In the genomic region with DNA sequence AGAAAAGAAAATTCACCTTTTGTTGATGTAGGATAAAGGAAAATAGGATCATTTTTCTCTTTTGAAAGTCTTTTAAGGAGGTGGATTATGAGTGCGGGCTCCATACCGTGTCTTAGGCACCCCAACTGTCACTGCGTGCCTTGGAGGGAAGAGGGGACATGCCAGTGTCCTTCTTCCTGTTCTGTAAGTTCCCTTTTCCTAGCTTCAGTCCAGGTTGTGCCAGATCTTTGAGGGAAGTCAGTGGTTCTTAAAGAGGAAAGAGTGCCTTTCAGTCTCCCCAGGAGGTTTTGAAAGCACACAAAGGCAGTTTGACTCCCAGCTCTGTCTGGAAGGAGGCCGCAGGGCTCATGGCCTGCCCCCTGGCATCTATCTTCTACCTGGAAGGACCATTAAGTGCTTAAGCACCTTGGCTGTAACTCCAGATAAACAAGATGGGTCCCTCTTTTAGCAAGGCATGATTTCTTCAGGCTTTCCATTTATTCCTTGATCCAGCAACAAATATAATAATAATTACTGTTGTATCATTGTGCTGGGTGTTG, we compare ENCODE assay signal across 1 cellular context.
TF ChIP-seq lines count a peak whose summit lies in the region.

No MANE protein-coding gene starts in this region.

TF ChIP-seq in HepG2, 621 proteins besides CTCF, POLR2A, EP300 and RAD21:
- TF ChIP-seq RBM22 (optimal IDR thresholded peaks at IDR 0.05; ENCODE audit: low read length) (no peak), ZFP82 (CRISPR knock-in tag; IDR thresholded peaks at IDR 0.05; ENCODE audit: borderline replicate concordance) (no peak), RFXAP (CRISPR knock-in tag; IDR thresholded peaks at IDR 0.05; ENCODE audit: borderline replicate concordance) (no peak), TAF1 (CRISPR knock-in tag; IDR thresholded peaks at IDR 0.05) (no peak), PITX1 (CRISPR knock-in tag; IDR thresholded peaks at IDR 0.05) (no peak), HNRNPK (IDR thresholded peaks at IDR 0.05; ENCODE audit: low read depth, low read length, poor library complexity, severe bottlenecking) (no peak), SAP130 (CRISPR knock-in tag; IDR thresholded peaks at IDR 0.05; ENCODE audit: low read depth) (no peak), ZNF274 (CRISPR knock-in tag; IDR thresholded peaks at IDR 0.05) (no peak), RFX3 (CRISPR knock-in tag; IDR thresholded peaks at IDR 0.05) (no peak), ZFY (CRISPR knock-in tag; IDR thresholded peaks at IDR 0.05) (no peak), ZMYM2 (CRISPR knock-in tag; IDR thresholded peaks at IDR 0.05) (no peak), ELF4 (CRISPR knock-in tag; IDR thresholded peaks at IDR 0.05; ENCODE audit: borderline replicate concordance) (no peak), NR2C2 (CRISPR knock-in tag; IDR thresholded peaks at IDR 0.05; ENCODE audit: borderline replicate concordance) (no peak)
- TF ChIP-seq, protein P1, sequence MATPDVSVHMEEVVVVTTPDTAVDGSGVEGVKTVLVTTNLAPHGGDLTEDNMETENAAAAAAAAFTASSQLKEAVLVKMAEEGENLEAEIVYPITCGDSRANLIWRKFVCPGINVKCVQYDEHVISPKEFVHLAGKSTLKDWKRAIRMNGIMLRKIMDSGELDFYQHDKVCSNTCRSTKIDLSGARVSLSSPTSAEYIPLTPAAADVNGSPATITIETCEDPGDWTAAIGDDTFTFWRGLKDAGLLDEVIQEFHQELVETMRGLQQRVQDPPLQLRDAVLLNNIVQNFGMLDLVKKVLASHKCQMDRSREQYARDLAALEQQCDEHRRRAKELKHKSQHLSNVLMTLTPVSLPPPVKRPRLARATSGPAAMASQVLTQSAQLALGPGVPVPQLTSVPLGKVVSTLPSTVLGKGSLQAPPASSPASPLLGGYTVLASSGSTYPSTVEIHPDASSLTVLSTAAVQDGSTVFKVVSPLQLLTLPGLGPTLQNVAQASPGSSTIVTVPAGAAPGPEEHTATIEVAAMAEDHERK (CRISPR knock-in tag; IDR thresholded peaks at IDR 0.05; ENCODE audit: low read depth) = no peak
- TF ChIP-seq, protein P2, sequence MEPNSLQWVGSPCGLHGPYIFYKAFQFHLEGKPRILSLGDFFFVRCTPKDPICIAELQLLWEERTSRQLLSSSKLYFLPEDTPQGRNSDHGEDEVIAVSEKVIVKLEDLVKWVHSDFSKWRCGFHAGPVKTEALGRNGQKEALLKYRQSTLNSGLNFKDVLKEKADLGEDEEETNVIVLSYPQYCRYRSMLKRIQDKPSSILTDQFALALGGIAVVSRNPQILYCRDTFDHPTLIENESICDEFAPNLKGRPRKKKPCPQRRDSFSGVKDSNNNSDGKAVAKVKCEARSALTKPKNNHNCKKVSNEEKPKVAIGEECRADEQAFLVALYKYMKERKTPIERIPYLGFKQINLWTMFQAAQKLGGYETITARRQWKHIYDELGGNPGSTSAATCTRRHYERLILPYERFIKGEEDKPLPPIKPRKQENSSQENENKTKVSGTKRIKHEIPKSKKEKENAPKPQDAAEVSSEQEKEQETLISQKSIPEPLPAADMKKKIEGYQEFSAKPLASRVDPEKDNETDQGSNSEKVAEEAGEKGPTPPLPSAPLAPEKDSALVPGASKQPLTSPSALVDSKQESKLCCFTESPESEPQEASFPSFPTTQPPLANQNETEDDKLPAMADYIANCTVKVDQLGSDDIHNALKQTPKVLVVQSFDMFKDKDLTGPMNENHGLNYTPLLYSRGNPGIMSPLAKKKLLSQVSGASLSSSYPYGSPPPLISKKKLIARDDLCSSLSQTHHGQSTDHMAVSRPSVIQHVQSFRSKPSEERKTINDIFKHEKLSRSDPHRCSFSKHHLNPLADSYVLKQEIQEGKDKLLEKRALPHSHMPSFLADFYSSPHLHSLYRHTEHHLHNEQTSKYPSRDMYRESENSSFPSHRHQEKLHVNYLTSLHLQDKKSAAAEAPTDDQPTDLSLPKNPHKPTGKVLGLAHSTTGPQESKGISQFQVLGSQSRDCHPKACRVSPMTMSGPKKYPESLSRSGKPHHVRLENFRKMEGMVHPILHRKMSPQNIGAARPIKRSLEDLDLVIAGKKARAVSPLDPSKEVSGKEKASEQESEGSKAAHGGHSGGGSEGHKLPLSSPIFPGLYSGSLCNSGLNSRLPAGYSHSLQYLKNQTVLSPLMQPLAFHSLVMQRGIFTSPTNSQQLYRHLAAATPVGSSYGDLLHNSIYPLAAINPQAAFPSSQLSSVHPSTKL (CRISPR knock-in tag; IDR thresholded peaks at IDR 0.05) = no peak
- TF ChIP-seq, protein P3, sequence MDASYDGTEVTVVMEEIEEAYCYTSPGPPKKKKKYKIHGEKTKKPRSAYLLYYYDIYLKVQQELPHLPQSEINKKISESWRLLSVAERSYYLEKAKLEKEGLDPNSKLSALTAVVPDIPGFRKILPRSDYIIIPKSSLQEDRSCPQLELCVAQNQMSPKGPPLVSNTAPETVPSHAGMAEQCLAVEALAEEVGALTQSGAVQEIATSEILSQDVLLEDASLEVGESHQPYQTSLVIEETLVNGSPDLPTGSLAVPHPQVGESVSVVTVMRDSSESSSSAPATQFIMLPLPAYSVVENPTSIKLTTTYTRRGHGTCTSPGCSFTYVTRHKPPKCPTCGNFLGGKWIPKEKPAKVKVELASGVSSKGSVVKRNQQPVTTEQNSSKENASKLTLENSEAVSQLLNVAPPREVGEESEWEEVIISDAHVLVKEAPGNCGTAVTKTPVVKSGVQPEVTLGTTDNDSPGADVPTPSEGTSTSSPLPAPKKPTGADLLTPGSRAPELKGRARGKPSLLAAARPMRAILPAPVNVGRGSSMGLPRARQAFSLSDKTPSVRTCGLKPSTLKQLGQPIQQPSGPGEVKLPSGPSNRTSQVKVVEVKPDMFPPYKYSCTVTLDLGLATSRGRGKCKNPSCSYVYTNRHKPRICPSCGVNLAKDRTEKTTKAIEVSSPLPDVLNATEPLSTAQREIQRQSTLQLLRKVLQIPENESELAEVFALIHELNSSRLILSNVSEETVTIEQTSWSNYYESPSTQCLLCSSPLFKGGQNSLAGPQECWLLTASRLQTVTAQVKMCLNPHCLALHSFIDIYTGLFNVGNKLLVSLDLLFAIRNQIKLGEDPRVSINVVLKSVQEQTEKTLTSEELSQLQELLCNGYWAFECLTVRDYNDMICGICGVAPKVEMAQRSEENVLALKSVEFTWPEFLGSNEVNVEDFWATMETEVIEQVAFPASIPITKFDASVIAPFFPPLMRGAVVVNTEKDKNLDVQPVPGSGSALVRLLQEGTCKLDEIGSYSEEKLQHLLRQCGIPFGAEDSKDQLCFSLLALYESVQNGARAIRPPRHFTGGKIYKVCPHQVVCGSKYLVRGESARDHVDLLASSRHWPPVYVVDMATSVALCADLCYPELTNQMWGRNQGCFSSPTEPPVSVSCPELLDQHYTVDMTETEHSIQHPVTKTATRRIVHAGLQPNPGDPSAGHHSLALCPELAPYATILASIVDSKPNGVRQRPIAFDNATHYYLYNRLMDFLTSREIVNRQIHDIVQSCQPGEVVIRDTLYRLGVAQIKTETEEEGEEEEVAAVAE (CRISPR knock-in tag; IDR thresholded peaks at IDR 0.05; ENCODE audit: borderline replicate concordance) = no peak
- TF ChIP-seq, protein P4, sequence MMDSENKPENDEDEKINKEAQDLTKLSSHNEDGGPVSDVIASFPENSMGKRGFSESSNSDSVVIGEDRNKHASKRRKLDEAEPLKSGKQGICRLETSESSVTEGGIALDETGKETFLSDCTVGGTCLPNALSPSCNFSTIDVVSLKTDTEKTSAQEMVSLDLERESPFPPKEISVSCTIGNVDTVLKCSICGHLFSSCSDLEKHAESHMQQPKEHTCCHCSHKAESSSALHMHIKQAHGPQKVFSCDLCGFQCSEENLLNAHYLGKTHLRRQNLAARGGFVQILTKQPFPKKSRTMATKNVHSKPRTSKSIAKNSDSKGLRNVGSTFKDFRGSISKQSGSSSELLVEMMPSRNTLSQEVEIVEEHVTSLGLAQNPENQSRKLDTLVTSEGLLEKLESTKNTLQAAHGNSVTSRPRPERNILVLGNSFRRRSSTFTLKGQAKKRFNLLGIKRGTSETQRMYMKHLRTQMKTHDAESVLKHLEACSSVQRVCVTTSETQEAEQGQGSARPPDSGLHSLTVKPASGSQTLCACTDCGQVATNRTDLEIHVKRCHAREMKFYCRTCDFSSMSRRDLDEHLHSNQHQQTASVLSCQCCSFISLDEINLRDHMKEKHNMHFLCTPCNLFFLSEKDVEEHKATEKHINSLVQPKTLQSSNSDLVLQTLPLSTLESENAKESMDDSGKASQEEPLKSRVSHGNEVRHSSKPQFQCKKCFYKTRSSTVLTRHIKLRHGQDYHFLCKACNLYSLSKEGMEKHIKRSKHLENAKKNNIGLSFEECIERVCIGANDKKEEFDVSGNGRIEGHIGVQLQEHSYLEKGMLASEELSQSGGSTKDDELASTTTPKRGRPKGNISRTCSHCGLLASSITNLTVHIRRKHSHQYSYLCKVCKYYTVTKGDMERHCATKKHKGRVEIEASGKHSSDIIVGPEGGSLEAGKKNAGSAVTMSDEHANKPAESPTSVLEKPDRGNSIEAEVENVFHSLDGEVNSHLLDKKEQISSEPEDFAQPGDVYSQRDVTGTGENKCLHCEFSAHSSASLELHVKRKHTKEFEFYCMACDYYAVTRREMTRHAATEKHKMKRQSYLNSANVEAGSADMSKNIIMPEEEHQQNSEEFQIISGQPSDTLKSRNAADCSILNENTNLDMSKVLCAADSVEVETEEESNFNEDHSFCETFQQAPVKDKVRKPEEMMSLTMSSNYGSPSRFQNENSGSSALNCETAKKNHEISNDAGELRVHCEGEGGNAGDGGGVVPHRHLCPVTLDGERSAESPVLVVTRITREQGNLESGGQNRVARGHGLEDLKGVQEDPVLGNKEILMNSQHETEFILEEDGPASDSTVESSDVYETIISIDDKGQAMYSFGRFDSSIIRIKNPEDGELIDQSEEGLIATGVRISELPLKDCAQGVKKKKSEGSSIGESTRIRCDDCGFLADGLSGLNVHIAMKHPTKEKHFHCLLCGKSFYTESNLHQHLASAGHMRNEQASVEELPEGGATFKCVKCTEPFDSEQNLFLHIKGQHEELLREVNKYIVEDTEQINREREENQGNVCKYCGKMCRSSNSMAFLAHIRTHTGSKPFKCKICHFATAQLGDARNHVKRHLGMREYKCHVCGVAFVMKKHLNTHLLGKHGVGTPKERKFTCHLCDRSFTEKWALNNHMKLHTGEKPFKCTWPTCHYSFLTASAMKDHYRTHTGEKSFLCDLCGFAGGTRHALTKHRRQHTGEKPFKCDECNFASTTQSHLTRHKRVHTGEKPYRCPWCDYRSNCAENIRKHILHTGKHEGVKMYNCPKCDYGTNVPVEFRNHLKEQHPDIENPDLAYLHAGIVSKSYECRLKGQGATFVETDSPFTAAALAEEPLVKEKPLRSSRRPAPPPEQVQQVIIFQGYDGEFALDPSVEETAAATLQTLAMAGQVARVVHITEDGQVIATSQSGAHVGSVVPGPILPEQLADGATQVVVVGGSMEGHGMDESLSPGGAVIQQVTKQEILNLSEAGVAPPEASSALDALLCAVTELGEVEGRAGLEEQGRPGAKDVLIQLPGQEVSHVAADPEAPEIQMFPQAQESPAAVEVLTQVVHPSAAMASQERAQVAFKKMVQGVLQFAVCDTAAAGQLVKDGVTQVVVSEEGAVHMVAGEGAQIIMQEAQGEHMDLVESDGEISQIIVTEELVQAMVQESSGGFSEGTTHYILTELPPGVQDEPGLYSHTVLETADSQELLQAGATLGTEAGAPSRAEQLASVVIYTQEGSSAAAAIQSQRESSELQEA (CRISPR knock-in tag; IDR thresholded peaks at IDR 0.05; ENCODE audit: not compliant biosample characterization) = no peak
- TF ChIP-seq, protein P5, sequence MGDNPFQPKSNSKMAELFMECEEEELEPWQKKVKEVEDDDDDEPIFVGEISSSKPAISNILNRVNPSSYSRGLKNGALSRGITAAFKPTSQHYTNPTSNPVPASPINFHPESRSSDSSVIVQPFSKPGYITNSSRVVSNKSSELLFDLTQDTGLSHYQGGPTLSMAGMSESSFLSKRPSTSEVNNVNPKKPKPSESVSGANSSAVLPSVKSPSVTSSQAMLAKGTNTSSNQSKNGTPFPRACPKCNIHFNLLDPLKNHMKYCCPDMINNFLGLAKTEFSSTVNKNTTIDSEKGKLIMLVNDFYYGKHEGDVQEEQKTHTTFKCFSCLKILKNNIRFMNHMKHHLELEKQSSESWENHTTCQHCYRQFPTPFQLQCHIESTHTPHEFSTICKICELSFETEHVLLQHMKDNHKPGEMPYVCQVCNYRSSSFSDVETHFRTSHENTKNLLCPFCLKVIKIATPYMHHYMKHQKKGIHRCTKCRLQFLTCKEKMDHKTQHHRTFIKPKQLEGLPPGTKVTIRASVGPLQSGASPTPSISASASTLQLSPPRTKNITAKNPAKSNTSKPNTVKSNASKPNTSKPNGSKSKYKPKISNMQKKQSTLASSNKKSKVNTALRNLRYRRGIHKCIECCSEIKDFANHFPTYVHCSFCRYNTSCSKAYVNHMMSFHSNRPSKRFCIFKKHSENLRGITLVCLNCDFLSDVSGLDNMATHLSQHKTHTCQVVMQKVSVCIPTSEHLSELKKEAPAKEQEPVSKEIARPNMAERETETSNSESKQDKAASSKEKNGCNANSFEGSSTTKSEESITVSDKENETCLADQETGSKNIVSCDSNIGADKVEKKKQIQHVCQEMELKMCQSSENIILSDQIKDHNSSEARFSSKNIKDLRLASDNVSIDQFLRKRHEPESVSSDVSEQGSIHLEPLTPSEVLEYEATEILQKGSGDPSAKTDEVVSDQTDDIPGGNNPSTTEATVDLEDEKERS (CRISPR knock-in tag; IDR thresholded peaks at IDR 0.05) = no peak
- TF ChIP-seq, protein P6, sequence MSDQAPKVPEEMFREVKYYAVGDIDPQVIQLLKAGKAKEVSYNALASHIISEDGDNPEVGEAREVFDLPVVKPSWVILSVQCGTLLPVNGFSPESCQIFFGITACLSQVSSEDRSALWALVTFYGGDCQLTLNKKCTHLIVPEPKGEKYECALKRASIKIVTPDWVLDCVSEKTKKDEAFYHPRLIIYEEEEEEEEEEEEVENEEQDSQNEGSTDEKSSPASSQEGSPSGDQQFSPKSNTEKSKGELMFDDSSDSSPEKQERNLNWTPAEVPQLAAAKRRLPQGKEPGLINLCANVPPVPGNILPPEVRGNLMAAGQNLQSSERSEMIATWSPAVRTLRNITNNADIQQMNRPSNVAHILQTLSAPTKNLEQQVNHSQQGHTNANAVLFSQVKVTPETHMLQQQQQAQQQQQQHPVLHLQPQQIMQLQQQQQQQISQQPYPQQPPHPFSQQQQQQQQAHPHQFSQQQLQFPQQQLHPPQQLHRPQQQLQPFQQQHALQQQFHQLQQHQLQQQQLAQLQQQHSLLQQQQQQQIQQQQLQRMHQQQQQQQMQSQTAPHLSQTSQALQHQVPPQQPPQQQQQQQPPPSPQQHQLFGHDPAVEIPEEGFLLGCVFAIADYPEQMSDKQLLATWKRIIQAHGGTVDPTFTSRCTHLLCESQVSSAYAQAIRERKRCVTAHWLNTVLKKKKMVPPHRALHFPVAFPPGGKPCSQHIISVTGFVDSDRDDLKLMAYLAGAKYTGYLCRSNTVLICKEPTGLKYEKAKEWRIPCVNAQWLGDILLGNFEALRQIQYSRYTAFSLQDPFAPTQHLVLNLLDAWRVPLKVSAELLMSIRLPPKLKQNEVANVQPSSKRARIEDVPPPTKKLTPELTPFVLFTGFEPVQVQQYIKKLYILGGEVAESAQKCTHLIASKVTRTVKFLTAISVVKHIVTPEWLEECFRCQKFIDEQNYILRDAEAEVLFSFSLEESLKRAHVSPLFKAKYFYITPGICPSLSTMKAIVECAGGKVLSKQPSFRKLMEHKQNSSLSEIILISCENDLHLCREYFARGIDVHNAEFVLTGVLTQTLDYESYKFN (CRISPR knock-in tag; conservative IDR thresholded peaks at IDR 0.05) = no peak
- TF ChIP-seq, protein P7, sequence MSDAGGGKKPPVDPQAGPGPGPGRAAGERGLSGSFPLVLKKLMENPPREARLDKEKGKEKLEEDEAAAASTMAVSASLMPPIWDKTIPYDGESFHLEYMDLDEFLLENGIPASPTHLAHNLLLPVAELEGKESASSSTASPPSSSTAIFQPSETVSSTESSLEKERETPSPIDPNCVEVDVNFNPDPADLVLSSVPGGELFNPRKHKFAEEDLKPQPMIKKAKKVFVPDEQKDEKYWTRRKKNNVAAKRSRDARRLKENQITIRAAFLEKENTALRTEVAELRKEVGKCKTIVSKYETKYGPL (CRISPR knock-in tag; IDR thresholded peaks at IDR 0.05) = no peak
